9 cellular contexts compared by ENCODE assay signal in the genomic region with DNA sequence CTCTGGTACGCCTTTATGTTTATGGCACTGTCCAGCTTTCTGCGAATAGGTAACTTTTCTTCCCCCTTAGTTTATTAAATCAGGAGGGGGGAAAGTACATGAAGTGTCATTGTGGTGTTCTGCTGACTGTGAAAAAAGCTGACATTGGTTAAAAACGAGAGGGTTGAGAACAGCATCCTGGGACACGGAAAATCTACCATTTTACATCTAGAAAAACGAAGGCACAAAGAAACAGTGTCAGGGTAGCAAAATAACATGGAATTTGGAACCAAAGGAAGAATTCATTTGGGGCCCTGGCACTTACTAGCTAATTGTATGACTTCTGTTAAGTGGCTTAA. TPM values are rescaled to one million over a fixed set of nuclear protein-coding genes. Genes with fewer than 3 reads are reported as not detected.
DNase-seq lines count a peak whose midpoint lies in the region; ATAC-seq, FAIRE-seq and TF ChIP-seq lines count a peak whose summit lies in the region.
"Had no signal": no experiment of that assay in that cellular context is flagged by ENCODE, and none has a peak within 500 bp of the region (broad histone marks: within the 10 kb centered on the region; RNA-seq: fewer than 3 reads in every experiment).

No MANE protein-coding gene starts in this region.

- peak overlapping the region; percentile 65 to 76 for H3K4me3 ChIP-seq in kidney (ENCODE audit: low read length in 2 of 2)

- intact Hi-C loops in kidney (cut with DNase I) = no loop called here

- H3K9me3 Mint-ChIP-seq in T-helper 2 cell treated with Interferon-gamma antibody and Interleukin-4, amounts not matched to agents 5 μg/mL and 100 μg/mL, for 36 hours = no peaks in the 10 kb centered on the region
- H3K9me3 Mint-ChIP-seq in activated T-helper 17 cell treated with anti-CD3 and anti-CD28 coated beads, Interleukin-2, amount 50 U/mL, for 72 hours = no peaks in the 10 kb centered on the region

- no peaks in the 10 kb centered on the region for H3K9me3 ChIP-seq in kidney (ENCODE audit: control insufficient read depth in 1 of 2, low read length in 2 of 2)
- H3K9me3 ChIP-seq: left lung had no signal

- H3K4me1 ChIP-seq in kidney (ENCODE audit: control insufficient read depth in 1 of 2, insufficient read depth in 1 of 2, low read depth in 1 of 2, low read length in 2 of 2) = no peaks in the 10 kb centered on the region
- H3K4me1 ChIP-seq: left lung had no signal

- no peak for FAIRE-seq in kidney (lab: Jason Lieb, UNC)

- no peaks in the 10 kb centered on the region for H3K36me3 ChIP-seq in kidney (ENCODE audit: control insufficient read depth in 1 of 2, insufficient read depth in 2 of 2, low read length in 2 of 2)
- H3K36me3 ChIP-seq: left lung had no signal

- peaks cover 20% of the 10 kb centered on the region for H3K4me1 Mint-ChIP-seq in T-helper 2 cell treated with Interferon-gamma antibody and Interleukin-4, amounts not matched to agents 5 μg/mL and 100 μg/mL, for 36 hours (ENCODE audit: low read depth)
- peaks cover 5% of the 10 kb centered on the region for H3K4me1 Mint-ChIP-seq in activated T-helper 17 cell treated with anti-CD3 and anti-CD28 coated beads, Interleukin-2, amount 50 U/mL, for 72 hours

- TF ChIP-seq CTCF in kidney (IDR thresholded peaks at IDR 0.05; ENCODE audit: borderline replicate concordance, extremely low read depth, insufficient read depth) (no peak), GM20000 (IDR thresholded peaks at IDR 0.05; ENCODE audit: extremely low read depth, missing control alignments) (no peak)

- no peak for DNase-seq in T-helper 2 cell treated with Interferon-gamma antibody and Interleukin-4, amounts not matched to agents 5 μg/mL and 100 μg/mL, for 36 hours (ENCODE audit: low spot score)
- DNase-seq in T-helper 2 cell (no peak), kidney (no peak), substantia nigra (lab: John Stamatoyannopoulos, UW) (no peak), GM20000 (ENCODE audit: low spot score) (no peak)

- peak; percentile 0 for ATAC-seq in activated T-helper 17 cell treated with anti-CD3 and anti-CD28 coated beads, Interleukin-2, amount 50 U/mL, for 72 hours (replicated peaks)
- ATAC-seq in GM19455 (IDR thresholded peaks at IDR 0.05; ENCODE audit: unreplicated experiment) = no peak
- no peak for ATAC-seq in GM18870 (IDR thresholded peaks at IDR 0.05; ENCODE audit: unreplicated experiment)

- peak overlapping the region; percentile 69 for H3K4me3 Mint-ChIP-seq in T-helper 2 cell treated with Interferon-gamma antibody and Interleukin-4, amounts not matched to agents 5 μg/mL and 100 μg/mL, for 36 hours
- peak overlapping the region; percentile 64 for H3K4me3 Mint-ChIP-seq in activated T-helper 17 cell treated with anti-CD3 and anti-CD28 coated beads, Interleukin-2, amount 50 U/mL, for 72 hours

- peaks cover 10% of the 10 kb centered on the region for H3K27me3 Mint-ChIP-seq in T-helper 2 cell treated with Interferon-gamma antibody and Interleukin-4, amounts not matched to agents 5 μg/mL and 100 μg/mL, for 36 hours (ENCODE audit: low read depth)
- no peaks in the 10 kb centered on the region for H3K27me3 Mint-ChIP-seq in activated T-helper 17 cell treated with anti-CD3 and anti-CD28 coated beads, Interleukin-2, amount 50 U/mL, for 72 hours

- H3K36me3 Mint-ChIP-seq in T-helper 2 cell treated with Interferon-gamma antibody and Interleukin-4, amounts not matched to agents 5 μg/mL and 100 μg/mL, for 36 hours (ENCODE audit: low read depth) = no peaks in the 10 kb centered on the region
- H3K36me3 Mint-ChIP-seq in activated T-helper 17 cell treated with anti-CD3 and anti-CD28 coated beads, Interleukin-2, amount 50 U/mL, for 72 hours (ENCODE audit: low read depth) = no peaks in the 10 kb centered on the region

- H3K9ac ChIP-seq in kidney (ENCODE audit: low read length in 2 of 2) = no peak overlapping the region

- peak overlapping the region; percentile 31 for H3K27ac Mint-ChIP-seq in T-helper 2 cell treated with Interferon-gamma antibody and Interleukin-4, amounts not matched to agents 5 μg/mL and 100 μg/mL, for 36 hours
- no peak overlapping the region for H3K27ac Mint-ChIP-seq in activated T-helper 17 cell treated with anti-CD3 and anti-CD28 coated beads, Interleukin-2, amount 50 U/mL, for 72 hours

- no peak overlapping the region for H3K27ac ChIP-seq in kidney (ENCODE audit: low read depth in 2 of 2, low read length in 2 of 2)
- H3K27ac ChIP-seq in substantia nigra (ENCODE audit: low read depth, low read length, poor library complexity, severe bottlenecking) = peak overlapping the region; percentile 77

RNA-seq across cellular contexts. Expression of gene AMOT, which starts 1.2 kb away (rescaled TPM):
- 1 to 10 TPM in 1 of 2 donors, under 1 TPM in 1; 0.86 to 1.6 TPM for total RNA-seq in activated T-helper 17 cell treated with anti-CD3 and anti-CD28 coated beads, Interleukin-2, amount 50 U/mL, for 72 hours
- total RNA-seq in kidney = 35.1 TPM
- polyA plus RNA-seq in kidney (ENCODE audit: insufficient read depth, low read depth, low replicate concordance) = 5.5 TPM

Comparison
In these comparisons a context has a peak if more than half of its experiments do, and no peak if none do; other contexts are left out.
1. RNA of gene AMOT, which starts 1.2 kb away (total RNA-seq): 35.1 TPM in kidney (single experiment); 0.86 to 1.6 TPM in activated T-helper 17 cell treated with anti-CD3 and anti-CD28 coated beads, Interleukin-2, amount 50 U/mL, for 72 hours; every median in the first group is over 10 times any median in the second.